In the genomic region with DNA sequence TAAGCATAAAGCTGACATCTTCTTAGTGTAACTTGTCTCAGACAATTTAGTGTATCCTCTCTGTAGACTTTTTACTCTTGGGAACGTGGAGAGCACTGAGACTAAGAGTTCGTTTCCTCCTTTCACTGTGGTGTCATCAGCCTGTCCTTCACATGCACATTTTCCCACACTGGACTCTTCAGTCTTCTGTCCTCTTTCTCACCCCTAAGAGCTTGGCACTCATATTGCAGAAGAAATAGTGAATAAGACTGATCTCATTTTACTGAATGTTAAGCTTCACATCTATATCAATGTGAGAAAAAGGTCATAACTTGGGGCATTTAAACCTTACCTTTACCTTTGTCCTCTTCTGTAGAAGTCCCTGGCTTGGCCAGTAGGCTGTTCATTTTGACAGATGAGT, we compare ENCODE assay signal across 1 cellular context.
TF ChIP-seq lines count a peak whose summit lies in the region.

No MANE protein-coding gene starts in this region.

TF ChIP-seq in IMR-90, 13 proteins besides CTCF, POLR2A, EP300 and RAD21:
- no peak for TF ChIP-seq RCOR1 (IDR thresholded peaks at IDR 0.05; ENCODE audit: insufficient replicate concordance, low read length)
- TF ChIP-seq RFX5 (IDR thresholded peaks at IDR 0.05; ENCODE audit: low read depth, low read length), result no peak
- no peak for TF ChIP-seq NFE2L2 (IDR thresholded peaks at IDR 0.05; ENCODE audit: low read depth, low read length)
- TF ChIP-seq MAZ (IDR thresholded peaks at IDR 0.05; ENCODE audit: borderline replicate concordance, low read depth, low read length), result no peak
